1 cellular context compared by ENCODE assay signal in the genomic region with DNA sequence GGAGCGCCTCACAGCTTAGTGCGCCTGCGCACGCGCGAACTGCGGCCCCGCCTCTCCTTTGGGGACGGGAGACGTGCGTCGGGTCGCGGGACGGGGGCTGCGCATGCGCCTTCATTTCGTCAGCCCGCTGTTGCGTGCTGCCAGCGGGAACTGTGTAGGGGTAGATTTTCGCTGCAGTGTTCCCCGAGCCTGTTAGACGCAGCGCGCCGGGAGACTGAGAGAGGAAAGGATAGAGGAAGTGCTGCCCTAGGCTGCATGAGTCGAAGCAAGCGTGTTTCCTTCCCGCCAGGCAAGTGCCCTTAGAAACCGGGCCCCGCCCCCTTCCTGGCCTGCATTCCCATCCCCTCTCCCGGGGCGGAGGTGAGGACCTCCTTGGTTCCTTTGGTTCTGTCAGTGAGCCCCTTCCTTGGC.
A peak's percentile ranks its signal among the peaks of the same experiment; 100 is the strongest.
TF ChIP-seq lines count a peak whose summit lies in the region.

No MANE protein-coding gene starts in this region.

TF ChIP-seq in HepG2, 621 proteins besides CTCF, POLR2A, EP300 and RAD21 (continued from another document and continues in another):
- TF ChIP-seq ZKSCAN8 (CRISPR knock-in tag; IDR thresholded peaks at IDR 0.05; ENCODE audit: borderline replicate concordance) = no peak
- TF ChIP-seq POLR2AphosphoS5 (IDR thresholded peaks at IDR 0.05; ENCODE audit: low read depth, low read length) = peak; percentile 89
- 0 out of 2 replicates have a peak, but pooled peaks have one; percentile 18 for TF ChIP-seq ZNF713 (CRISPR knock-in tag; IDR thresholded peaks at IDR 0.05)
- TF ChIP-seq, protein P1, sequence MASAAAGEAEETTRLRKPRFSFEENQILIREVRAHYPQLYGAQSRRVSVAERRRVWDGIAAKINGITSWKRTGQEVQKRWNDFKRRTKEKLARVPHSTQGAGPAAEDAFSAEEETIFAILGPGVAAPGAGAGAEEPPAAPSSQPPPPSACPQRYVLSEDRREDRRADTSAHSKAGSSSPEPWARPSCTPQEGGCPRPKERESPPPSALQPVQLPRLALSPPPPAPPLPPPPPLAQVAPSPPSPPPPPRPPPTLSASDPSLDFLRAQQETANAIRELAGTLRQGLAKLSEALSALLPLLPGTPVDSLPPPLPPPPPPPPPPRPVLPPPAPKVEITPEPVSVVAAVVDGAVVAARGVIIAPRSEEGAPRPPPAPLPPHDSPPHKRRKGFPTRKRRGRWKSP (CRISPR knock-in tag; IDR thresholded peaks at IDR 0.05) = no peak
- no peak for TF ChIP-seq RCOR2 (CRISPR knock-in tag; IDR thresholded peaks at IDR 0.05)
- TF ChIP-seq PHF8 (CRISPR knock-in tag; IDR thresholded peaks at IDR 0.05) = peak; percentile 67; the same call in 1 of the 2 replicates
- TF ChIP-seq ZNF724P (CRISPR knock-in tag; IDR thresholded peaks at IDR 0.05; ENCODE audit: borderline replicate concordance) = peak; percentile 80
- peak; percentile 38; the same call in 1 of the 2 replicates for TF ChIP-seq RFXAP (CRISPR knock-in tag; IDR thresholded peaks at IDR 0.05; ENCODE audit: borderline replicate concordance)
- peak; percentile 71; the same call in 1 of the 2 replicates for TF ChIP-seq ERF (CRISPR knock-in tag; IDR thresholded peaks at IDR 0.05)
- TF ChIP-seq ZNF761 (CRISPR knock-in tag; conservative IDR thresholded peaks at IDR 0.05) = no peak
- 0 out of 2 replicates have a peak, but pooled peaks have one; percentile 28 for TF ChIP-seq PPARG (CRISPR knock-in tag; conservative IDR thresholded peaks at IDR 0.05)
- TF ChIP-seq, protein P2, sequence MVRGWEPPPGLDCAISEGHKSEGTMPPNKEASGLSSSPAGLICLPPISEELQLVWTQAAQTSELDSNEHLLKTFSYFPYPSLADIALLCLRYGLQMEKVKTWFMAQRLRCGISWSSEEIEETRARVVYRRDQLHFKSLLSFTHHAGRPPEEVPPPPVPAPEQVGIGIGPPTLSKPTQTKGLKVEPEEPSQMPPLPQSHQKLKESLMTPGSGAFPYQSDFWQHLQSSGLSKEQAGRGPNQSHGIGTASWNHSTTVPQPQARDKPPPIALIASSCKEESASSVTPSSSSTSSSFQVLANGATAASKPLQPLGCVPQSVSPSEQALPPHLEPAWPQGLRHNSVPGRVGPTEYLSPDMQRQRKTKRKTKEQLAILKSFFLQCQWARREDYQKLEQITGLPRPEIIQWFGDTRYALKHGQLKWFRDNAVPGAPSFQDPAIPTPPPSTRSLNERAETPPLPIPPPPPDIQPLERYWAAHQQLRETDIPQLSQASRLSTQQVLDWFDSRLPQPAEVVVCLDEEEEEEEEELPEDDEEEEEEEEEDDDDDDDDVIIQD (CRISPR knock-in tag; IDR thresholded peaks at IDR 0.05; ENCODE audit: low read depth) = peak; percentile 22; the same call in 1 of the 2 replicates
- 0 out of 2 replicates have a peak, but pooled peaks have one; percentile 4 for TF ChIP-seq MEF2D (CRISPR knock-in tag; IDR thresholded peaks at IDR 0.05)
- 0 out of 2 replicates have a peak, but pooled peaks have one; percentile 28 for TF ChIP-seq ZNF335 (CRISPR knock-in tag; IDR thresholded peaks at IDR 0.05)
- TF ChIP-seq ZNF12 (CRISPR knock-in tag; IDR thresholded peaks at IDR 0.05) = 0 out of 2 replicates have a peak, but pooled peaks have one; percentile 47
- TF ChIP-seq, protein P3, sequence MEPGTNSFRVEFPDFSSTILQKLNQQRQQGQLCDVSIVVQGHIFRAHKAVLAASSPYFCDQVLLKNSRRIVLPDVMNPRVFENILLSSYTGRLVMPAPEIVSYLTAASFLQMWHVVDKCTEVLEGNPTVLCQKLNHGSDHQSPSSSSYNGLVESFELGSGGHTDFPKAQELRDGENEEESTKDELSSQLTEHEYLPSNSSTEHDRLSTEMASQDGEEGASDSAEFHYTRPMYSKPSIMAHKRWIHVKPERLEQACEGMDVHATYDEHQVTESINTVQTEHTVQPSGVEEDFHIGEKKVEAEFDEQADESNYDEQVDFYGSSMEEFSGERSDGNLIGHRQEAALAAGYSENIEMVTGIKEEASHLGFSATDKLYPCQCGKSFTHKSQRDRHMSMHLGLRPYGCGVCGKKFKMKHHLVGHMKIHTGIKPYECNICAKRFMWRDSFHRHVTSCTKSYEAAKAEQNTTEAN (CRISPR knock-in tag; conservative IDR thresholded peaks at IDR 0.05) = 0 out of 2 replicates have a peak, but pooled peaks have one; percentile 31
- TF ChIP-seq ZNF839 (CRISPR knock-in tag; IDR thresholded peaks at IDR 0.05; ENCODE audit: borderline replicate concordance) = peak; percentile 58; the same call in 1 of the 2 replicates
- TF ChIP-seq, protein P4, sequence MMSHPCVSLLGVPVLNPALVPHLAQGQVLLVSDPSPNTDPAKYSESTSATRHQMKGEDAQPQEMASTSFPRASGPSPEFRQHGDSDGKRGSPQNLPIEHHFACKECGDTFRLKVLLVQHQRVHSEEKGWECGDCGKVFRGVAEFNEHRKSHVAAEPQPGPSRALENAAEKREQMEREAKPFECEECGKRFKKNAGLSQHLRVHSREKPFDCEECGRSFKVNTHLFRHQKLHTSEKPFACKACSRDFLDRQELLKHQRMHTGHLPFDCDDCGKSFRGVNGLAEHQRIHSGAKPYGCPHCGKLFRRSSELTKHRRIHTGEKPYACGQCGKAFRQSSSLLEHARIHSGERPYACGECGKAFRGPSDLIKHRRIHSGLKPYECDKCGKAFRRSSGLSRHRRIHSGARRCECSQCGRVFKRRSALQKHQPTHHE (CRISPR knock-in tag; IDR thresholded peaks at IDR 0.05; ENCODE audit: borderline replicate concordance) = no peak
- TF ChIP-seq SRSF1 (optimal IDR thresholded peaks at IDR 0.05; ENCODE audit: low read depth, low read length) = no peak
- TF ChIP-seq, protein P5, sequence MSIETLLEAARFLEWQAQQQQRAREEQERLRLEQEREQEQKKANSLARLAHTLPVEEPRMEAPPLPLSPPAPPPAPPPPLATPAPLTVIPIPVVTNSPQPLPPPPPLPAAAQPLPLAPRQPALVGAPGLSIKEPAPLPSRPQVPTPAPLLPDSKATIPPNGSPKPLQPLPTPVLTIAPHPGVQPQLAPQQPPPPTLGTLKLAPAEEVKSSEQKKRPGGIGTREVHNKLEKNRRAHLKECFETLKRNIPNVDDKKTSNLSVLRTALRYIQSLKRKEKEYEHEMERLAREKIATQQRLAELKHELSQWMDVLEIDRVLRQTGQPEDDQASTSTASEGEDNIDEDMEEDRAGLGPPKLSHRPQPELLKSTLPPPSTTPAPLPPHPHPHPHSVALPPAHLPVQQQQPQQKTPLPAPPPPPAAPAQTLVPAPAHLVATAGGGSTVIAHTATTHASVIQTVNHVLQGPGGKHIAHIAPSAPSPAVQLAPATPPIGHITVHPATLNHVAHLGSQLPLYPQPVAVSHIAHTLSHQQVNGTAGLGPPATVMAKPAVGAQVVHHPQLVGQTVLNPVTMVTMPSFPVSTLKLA (IDR thresholded peaks at IDR 0.05) = peak; percentile 24; the same call in 1 of the 2 replicates
- 0 out of 2 replicates have a peak, but pooled peaks have one; percentile 14 for TF ChIP-seq ZNF607 (CRISPR knock-in tag; IDR thresholded peaks at IDR 0.05; ENCODE audit: borderline replicate concordance)
- TF ChIP-seq HOXA5 (CRISPR knock-in tag; IDR thresholded peaks at IDR 0.05) = peak; percentile 22; the same call in 1 of the 2 replicates
- TF ChIP-seq ZNF788 (CRISPR knock-in tag; IDR thresholded peaks at IDR 0.05; ENCODE audit: borderline replicate concordance) = peak; percentile 71; the same call in 1 of the 2 replicates
- peak; percentile 22; the same call in 1 of the 2 replicates for TF ChIP-seq ZNF292 (CRISPR knock-in tag; IDR thresholded peaks at IDR 0.05; ENCODE audit: borderline replicate concordance, low read depth)
- TF ChIP-seq, protein P6, sequence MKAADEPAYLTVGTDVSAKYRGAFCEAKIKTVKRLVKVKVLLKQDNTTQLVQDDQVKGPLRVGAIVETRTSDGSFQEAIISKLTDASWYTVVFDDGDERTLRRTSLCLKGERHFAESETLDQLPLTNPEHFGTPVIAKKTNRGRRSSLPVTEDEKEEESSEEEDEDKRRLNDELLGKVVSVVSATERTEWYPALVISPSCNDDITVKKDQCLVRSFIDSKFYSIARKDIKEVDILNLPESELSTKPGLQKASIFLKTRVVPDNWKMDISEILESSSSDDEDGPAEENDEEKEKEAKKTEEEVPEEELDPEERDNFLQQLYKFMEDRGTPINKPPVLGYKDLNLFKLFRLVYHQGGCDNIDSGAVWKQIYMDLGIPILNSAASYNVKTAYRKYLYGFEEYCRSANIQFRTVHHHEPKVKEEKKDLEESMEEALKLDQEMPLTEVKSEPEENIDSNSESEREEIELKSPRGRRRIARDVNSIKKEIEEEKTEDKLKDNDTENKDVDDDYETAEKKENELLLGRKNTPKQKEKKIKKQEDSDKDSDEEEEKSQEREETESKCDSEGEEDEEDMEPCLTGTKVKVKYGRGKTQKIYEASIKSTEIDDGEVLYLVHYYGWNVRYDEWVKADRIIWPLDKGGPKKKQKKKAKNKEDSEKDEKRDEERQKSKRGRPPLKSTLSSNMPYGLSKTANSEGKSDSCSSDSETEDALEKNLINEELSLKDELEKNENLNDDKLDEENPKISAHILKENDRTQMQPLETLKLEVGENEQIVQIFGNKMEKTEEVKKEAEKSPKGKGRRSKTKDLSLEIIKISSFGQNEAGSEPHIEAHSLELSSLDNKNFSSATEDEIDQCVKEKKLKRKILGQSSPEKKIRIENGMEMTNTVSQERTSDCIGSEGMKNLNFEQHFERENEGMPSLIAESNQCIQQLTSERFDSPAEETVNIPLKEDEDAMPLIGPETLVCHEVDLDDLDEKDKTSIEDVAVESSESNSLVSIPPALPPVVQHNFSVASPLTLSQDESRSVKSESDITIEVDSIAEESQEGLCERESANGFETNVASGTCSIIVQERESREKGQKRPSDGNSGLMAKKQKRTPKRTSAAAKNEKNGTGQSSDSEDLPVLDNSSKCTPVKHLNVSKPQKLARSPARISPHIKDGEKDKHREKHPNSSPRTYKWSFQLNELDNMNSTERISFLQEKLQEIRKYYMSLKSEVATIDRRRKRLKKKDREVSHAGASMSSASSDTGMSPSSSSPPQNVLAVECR (CRISPR knock-in tag; IDR thresholded peaks at IDR 0.05; ENCODE audit: borderline replicate concordance) = peak; percentile 85; the same call in 1 of the 2 replicates
- TF ChIP-seq POLR2G (IDR thresholded peaks at IDR 0.05; ENCODE audit: low read depth, low read length) = peak; percentile 76
- 0 out of 2 replicates have a peak, but pooled peaks have one; percentile 60 for TF ChIP-seq ZNF572 (CRISPR knock-in tag; IDR thresholded peaks at IDR 0.05)
- TF ChIP-seq, protein P7, sequence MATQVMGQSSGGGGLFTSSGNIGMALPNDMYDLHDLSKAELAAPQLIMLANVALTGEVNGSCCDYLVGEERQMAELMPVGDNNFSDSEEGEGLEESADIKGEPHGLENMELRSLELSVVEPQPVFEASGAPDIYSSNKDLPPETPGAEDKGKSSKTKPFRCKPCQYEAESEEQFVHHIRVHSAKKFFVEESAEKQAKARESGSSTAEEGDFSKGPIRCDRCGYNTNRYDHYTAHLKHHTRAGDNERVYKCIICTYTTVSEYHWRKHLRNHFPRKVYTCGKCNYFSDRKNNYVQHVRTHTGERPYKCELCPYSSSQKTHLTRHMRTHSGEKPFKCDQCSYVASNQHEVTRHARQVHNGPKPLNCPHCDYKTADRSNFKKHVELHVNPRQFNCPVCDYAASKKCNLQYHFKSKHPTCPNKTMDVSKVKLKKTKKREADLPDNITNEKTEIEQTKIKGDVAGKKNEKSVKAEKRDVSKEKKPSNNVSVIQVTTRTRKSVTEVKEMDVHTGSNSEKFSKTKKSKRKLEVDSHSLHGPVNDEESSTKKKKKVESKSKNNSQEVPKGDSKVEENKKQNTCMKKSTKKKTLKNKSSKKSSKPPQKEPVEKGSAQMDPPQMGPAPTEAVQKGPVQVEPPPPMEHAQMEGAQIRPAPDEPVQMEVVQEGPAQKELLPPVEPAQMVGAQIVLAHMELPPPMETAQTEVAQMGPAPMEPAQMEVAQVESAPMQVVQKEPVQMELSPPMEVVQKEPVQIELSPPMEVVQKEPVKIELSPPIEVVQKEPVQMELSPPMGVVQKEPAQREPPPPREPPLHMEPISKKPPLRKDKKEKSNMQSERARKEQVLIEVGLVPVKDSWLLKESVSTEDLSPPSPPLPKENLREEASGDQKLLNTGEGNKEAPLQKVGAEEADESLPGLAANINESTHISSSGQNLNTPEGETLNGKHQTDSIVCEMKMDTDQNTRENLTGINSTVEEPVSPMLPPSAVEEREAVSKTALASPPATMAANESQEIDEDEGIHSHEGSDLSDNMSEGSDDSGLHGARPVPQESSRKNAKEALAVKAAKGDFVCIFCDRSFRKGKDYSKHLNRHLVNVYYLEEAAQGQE (IDR thresholded peaks at IDR 0.05; ENCODE audit: borderline replicate concordance in 1 of 2, low read depth in 1 of 2, low read length in 2 of 2) = peak in 1 of 2 experiments; percentile 47; a peak in 1 of 4 replicates
- TF ChIP-seq AGO2 (optimal IDR thresholded peaks at IDR 0.05; ENCODE audit: low read depth, low read length) = peak; percentile 90
- TF ChIP-seq, protein P8, sequence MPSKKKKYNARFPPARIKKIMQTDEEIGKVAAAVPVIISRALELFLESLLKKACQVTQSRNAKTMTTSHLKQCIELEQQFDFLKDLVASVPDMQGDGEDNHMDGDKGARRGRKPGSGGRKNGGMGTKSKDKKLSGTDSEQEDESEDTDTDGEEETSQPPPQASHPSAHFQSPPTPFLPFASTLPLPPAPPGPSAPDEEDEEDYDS (CRISPR knock-in tag; IDR thresholded peaks at IDR 0.05) = peak; percentile 82
- no peak; the same call in 1 of the 2 replicates for TF ChIP-seq NAIF1 (CRISPR knock-in tag; IDR thresholded peaks at IDR 0.05; ENCODE audit: borderline replicate concordance)
- TF ChIP-seq, protein P9, sequence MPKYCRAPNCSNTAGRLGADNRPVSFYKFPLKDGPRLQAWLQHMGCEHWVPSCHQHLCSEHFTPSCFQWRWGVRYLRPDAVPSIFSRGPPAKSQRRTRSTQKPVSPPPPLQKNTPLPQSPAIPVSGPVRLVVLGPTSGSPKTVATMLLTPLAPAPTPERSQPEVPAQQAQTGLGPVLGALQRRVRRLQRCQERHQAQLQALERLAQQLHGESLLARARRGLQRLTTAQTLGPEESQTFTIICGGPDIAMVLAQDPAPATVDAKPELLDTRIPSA (CRISPR knock-in tag; IDR thresholded peaks at IDR 0.05; ENCODE audit: borderline replicate concordance) = peak; percentile 89; the same call in 1 of the 2 replicates
- TF ChIP-seq ZNF629 (CRISPR knock-in tag; conservative IDR thresholded peaks at IDR 0.05) = 0 out of 2 replicates have a peak, but pooled peaks have one; percentile 9
- TF ChIP-seq CBFB (CRISPR knock-in tag; IDR thresholded peaks at IDR 0.05) = peak; percentile 33
- 0 out of 2 replicates have a peak, but pooled peaks have one; percentile 31 for TF ChIP-seq GLI4 (CRISPR knock-in tag; IDR thresholded peaks at IDR 0.05; ENCODE audit: borderline replicate concordance)
- TF ChIP-seq, protein P10, sequence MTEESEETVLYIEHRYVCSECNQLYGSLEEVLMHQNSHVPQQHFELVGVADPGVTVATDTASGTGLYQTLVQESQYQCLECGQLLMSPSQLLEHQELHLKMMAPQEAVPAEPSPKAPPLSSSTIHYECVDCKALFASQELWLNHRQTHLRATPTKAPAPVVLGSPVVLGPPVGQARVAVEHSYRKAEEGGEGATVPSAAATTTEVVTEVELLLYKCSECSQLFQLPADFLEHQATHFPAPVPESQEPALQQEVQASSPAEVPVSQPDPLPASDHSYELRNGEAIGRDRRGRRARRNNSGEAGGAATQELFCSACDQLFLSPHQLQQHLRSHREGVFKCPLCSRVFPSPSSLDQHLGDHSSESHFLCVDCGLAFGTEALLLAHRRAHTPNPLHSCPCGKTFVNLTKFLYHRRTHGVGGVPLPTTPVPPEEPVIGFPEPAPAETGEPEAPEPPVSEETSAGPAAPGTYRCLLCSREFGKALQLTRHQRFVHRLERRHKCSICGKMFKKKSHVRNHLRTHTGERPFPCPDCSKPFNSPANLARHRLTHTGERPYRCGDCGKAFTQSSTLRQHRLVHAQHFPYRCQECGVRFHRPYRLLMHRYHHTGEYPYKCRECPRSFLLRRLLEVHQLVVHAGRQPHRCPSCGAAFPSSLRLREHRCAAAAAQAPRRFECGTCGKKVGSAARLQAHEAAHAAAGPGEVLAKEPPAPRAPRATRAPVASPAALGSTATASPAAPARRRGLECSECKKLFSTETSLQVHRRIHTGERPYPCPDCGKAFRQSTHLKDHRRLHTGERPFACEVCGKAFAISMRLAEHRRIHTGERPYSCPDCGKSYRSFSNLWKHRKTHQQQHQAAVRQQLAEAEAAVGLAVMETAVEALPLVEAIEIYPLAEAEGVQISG (CRISPR knock-in tag; IDR thresholded peaks at IDR 0.05) = peak; percentile 56
